In the genomic region with DNA sequence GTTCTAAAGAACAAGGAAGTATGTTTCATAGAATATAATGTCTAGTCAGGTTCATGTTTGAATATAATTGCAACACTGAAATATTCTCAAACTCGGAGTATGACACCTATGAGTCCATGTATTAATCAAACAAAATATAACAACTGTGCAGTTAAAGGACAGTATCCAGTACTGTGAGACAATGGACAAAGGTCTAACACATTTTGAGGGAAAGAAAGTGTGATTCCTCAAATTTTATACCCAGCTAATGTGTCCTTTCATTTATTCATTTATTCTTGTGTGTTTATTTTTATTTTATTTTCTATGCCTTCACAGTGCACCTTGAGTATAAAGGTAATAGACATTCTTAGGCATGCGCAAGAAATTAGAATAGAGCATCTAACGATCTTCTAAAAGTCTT, we compare ENCODE assay signal across 3 cellular contexts.
A peak's percentile ranks its signal among the peaks of the same experiment; 100 is the strongest.
TF ChIP-seq lines count a peak whose summit lies in the region.

No MANE protein-coding gene starts in this region.

TF ChIP-seq in HepG2, 621 proteins besides CTCF, POLR2A, EP300 and RAD21 (continued from another document):
- peak; percentile 100 for TF ChIP-seq ZFP1 (CRISPR knock-in tag; IDR thresholded peaks at IDR 0.05)
TF ChIP-seq in HepG2: peak in this region for 1.

TF ChIP-seq in HEK293, 187 proteins besides CTCF, POLR2A, EP300 and RAD21 (continued from another document):
- TF ChIP-seq TRIM28 (IDR thresholded peaks at IDR 0.05; ENCODE audit: borderline replicate concordance, low read length) (peak; percentile 76; the same call in 1 of the 2 replicates), REPIN1 (tag by site-specific recombination; IDR thresholded peaks at IDR 0.05; ENCODE audit: low read depth) (no peak), ZNF488 (tag by site-specific recombination; IDR thresholded peaks at IDR 0.05) (no peak), ZBTB10 (tag by site-specific recombination; IDR thresholded peaks at IDR 0.05) (no peak), ZNF202 (tag by site-specific recombination; IDR thresholded peaks at IDR 0.05; ENCODE audit: borderline replicate concordance) (no peak), ZNF549 (tag by site-specific recombination; IDR thresholded peaks at IDR 0.05) (no peak), ZSCAN16 (tag by site-specific recombination; IDR thresholded peaks at IDR 0.05) (no peak), ZNF274 (IDR thresholded peaks at IDR 0.05; ENCODE audit: low read length) (no peak), ZNF274 (tag by site-specific recombination; IDR thresholded peaks at IDR 0.05; ENCODE audit: borderline replicate concordance) (peak; percentile 15; the same call in 1 of the 2 replicates), SETDB1 (IDR thresholded peaks at IDR 0.05; ENCODE audit: insufficient read length, low read length) (peak; percentile 89), ZBTB17 (tag by site-specific recombination; IDR thresholded peaks at IDR 0.05) (no peak), ZNF138 (tag by site-specific recombination; IDR thresholded peaks at IDR 0.05; ENCODE audit: borderline replicate concordance) (no peak), ZNF426 (tag by site-specific recombination; IDR thresholded peaks at IDR 0.05) (no peak)
- TF ChIP-seq, protein P1, sequence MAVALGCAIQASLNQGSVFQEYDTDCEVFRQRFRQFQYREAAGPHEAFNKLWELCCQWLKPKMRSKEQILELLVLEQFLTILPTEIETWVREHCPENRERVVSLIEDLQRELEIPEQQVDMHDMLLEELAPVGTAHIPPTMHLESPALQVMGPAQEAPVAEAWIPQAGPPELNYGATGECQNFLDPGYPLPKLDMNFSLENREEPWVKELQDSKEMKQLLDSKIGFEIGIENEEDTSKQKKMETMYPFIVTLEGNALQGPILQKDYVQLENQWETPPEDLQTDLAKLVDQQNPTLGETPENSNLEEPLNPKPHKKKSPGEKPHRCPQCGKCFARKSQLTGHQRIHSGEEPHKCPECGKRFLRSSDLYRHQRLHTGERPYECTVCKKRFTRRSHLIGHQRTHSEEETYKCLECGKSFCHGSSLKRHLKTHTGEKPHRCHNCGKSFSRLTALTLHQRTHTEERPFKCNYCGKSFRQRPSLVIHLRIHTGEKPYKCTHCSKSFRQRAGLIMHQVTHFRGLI (tag by site-specific recombination; IDR thresholded peaks at IDR 0.05), result no peak

TF ChIP-seq in K562, 482 proteins besides CTCF, POLR2A, EP300 and RAD21:
- TF ChIP-seq, protein P2, sequence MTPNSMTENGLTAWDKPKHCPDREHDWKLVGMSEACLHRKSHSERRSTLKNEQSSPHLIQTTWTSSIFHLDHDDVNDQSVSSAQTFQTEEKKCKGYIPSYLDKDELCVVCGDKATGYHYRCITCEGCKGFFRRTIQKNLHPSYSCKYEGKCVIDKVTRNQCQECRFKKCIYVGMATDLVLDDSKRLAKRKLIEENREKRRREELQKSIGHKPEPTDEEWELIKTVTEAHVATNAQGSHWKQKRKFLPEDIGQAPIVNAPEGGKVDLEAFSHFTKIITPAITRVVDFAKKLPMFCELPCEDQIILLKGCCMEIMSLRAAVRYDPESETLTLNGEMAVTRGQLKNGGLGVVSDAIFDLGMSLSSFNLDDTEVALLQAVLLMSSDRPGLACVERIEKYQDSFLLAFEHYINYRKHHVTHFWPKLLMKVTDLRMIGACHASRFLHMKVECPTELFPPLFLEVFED (CRISPR knock-in tag; conservative IDR thresholded peaks at IDR 0.05), result no peak
- TF ChIP-seq PHTF2 (CRISPR knock-in tag; IDR thresholded peaks at IDR 0.05) (no peak), BACH1 (tag; IDR thresholded peaks at IDR 0.05) (no peak), SMAD2 (IDR thresholded peaks at IDR 0.05; ENCODE audit: low read depth, low read length) (no peak), NFIX (CRISPR knock-in tag; IDR thresholded peaks at IDR 0.05; ENCODE audit: low read depth) (no peak), RBM17 (IDR thresholded peaks at IDR 0.05; ENCODE audit: borderline replicate concordance, low read depth, low read length) (no peak), TRIM24 (IDR thresholded peaks at IDR 0.05) (no peak), ZFP1 (CRISPR knock-in tag; IDR thresholded peaks at IDR 0.05) (peak; percentile 86)
- TF ChIP-seq, protein P3, sequence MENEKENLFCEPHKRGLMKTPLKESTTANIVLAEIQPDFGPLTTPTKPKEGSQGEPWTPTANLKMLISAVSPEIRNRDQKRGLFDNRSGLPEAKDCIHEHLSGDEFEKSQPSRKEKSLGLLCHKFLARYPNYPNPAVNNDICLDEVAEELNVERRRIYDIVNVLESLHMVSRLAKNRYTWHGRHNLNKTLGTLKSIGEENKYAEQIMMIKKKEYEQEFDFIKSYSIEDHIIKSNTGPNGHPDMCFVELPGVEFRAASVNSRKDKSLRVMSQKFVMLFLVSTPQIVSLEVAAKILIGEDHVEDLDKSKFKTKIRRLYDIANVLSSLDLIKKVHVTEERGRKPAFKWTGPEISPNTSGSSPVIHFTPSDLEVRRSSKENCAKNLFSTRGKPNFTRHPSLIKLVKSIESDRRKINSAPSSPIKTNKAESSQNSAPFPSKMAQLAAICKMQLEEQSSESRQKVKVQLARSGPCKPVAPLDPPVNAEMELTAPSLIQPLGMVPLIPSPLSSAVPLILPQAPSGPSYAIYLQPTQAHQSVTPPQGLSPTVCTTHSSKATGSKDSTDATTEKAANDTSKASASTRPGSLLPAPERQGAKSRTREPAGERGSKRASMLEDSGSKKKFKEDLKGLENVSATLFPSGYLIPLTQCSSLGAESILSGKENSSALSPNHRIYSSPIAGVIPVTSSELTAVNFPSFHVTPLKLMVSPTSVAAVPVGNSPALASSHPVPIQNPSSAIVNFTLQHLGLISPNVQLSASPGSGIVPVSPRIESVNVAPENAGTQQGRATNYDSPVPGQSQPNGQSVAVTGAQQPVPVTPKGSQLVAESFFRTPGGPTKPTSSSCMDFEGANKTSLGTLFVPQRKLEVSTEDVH (IDR thresholded peaks at IDR 0.05; ENCODE audit: low read depth, partially characterized antibody), result no peak
